1 cellular context compared by ENCODE assay signal in the genomic region with DNA sequence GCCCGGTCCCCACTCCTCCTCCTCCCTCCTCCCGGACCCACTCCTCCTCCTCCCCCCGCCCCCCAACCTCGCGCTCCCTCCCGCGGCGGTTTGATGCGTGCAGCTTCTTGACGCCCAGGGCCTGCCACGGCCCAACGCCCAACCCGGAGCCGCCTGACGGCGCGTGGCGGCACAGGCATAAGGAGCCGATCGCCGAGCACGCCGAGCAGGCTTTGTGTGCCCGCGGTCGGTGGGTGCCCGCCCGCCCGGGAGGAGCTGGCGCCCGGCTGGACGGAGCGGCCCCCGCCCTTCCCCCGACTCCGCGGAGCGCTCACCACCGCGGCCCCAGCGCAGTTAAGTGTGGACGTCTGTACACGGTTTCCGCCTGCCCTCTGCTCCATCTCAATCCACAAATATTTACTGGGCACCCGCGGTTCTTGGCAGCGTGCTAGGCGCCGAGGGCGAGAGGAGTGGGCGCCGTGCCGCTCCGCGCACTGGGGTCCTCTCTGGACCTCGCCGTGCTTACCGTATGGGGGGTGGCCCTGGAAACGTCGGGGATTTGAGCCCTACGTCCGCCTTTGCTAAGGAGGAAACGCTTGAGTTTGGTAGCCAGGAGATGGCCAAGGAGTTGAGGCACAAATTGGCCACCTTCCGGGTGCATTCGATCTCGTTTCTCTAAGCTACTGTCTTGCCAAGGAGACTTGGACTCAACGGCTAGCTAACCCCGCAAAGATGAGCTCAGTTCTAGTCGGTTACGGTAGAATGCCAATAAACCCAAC.
TF ChIP-seq lines count a peak whose summit lies in the region.

No MANE protein-coding gene starts in this region.

TF ChIP-seq in K562, 482 proteins besides CTCF, POLR2A, EP300 and RAD21 (continued from another document and continues in another):
- TF ChIP-seq, protein P1, sequence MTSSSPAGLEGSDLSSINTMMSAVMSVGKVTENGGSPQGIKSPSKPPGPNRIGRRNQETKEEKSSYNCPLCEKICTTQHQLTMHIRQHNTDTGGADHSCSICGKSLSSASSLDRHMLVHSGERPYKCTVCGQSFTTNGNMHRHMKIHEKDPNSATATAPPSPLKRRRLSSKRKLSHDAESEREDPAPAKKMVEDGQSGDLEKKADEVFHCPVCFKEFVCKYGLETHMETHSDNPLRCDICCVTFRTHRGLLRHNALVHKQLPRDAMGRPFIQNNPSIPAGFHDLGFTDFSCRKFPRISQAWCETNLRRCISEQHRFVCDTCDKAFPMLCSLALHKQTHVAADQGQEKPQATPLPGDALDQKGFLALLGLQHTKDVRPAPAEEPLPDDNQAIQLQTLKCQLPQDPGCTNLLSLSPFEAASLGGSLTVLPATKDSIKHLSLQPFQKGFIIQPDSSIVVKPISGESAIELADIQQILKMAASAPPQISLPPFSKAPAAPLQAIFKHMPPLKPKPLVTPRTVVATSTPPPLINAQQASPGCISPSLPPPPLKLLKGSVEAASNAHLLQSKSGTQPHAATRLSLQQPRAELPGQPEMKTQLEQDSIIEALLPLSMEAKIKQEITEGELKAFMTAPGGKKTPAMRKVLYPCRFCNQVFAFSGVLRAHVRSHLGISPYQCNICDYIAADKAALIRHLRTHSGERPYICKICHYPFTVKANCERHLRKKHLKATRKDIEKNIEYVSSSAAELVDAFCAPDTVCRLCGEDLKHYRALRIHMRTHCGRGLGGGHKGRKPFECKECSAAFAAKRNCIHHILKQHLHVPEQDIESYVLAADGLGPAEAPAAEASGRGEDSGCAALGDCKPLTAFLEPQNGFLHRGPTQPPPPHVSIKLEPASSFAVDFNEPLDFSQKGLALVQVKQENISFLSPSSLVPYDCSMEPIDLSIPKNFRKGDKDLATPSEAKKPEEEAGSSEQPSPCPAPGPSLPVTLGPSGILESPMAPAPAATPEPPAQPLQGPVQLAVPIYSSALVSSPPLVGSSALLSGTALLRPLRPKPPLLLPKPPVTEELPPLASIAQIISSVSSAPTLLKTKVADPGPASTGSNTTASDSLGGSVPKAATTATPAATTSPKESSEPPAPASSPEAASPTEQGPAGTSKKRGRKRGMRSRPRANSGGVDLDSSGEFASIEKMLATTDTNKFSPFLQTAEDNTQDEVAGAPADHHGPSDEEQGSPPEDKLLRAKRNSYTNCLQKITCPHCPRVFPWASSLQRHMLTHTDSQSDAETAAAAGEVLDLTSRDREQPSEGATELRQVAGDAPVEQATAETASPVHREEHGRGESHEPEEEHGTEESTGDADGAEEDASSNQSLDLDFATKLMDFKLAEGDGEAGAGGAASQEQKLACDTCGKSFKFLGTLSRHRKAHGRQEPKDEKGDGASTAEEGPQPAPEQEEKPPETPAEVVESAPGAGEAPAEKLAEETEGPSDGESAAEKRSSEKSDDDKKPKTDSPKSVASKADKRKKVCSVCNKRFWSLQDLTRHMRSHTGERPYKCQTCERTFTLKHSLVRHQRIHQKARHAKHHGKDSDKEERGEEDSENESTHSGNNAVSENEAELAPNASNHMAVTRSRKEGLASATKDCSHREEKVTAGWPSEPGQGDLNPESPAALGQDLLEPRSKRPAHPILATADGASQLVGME (CRISPR knock-in tag; IDR thresholded peaks at IDR 0.05) = 0 out of 2 replicates have a peak, but pooled peaks have one; percentile 52
- TF ChIP-seq ZNF695 (CRISPR knock-in tag; IDR thresholded peaks at IDR 0.05) (no peak), ZNF717 (CRISPR knock-in tag; IDR thresholded peaks at IDR 0.05) (no peak), ESRRB (CRISPR knock-in tag; IDR thresholded peaks at IDR 0.05; ENCODE audit: borderline replicate concordance) (no peak), ZNF175 (CRISPR knock-in tag; IDR thresholded peaks at IDR 0.05; ENCODE audit: low read depth) (no peak), MTF1 (CRISPR knock-in tag; IDR thresholded peaks at IDR 0.05; ENCODE audit: borderline replicate concordance) (no peak), FOXP1 (CRISPR knock-in tag; IDR thresholded peaks at IDR 0.05) (peak; percentile 94), BHLHE40 (IDR thresholded peaks at IDR 0.05; ENCODE audit: low read length) (peak; percentile 84), SPI1 (IDR thresholded peaks at IDR 0.05; ENCODE audit: borderline replicate concordance, low read depth, low read length) (no peak), ZNF274 (IDR thresholded peaks at IDR 0.05; ENCODE audit: borderline replicate concordance, low read depth, low read length) (no peak), XRCC3 (IDR thresholded peaks at IDR 0.05) (no peak), ZNF133 (CRISPR knock-in tag; IDR thresholded peaks at IDR 0.05) (no peak), ILF3 (IDR thresholded peaks at IDR 0.05; ENCODE audit: borderline replicate concordance) (no peak), NFYB (IDR thresholded peaks at IDR 0.05; ENCODE audit: extremely low read depth, insufficient read length) (no peak), ZNF282 (CRISPR knock-in tag; IDR thresholded peaks at IDR 0.05) (no peak), MCM7 (IDR thresholded peaks at IDR 0.05) (no peak), PCBP1 (IDR thresholded peaks at IDR 0.05; ENCODE audit: low read depth, low read length, poor library complexity, severe bottlenecking) (peak; percentile 86), PML (IDR thresholded peaks at IDR 0.05; ENCODE audit: low read length) (0 out of 2 replicates have a peak, but pooled peaks have one; percentile 13), RBM34 (IDR thresholded peaks at IDR 0.05; ENCODE audit: borderline replicate concordance, insufficient read depth, low read length) (no peak), KAT8 (IDR thresholded peaks at IDR 0.05; ENCODE audit: low read depth) (no peak), FOXA1 (IDR thresholded peaks at IDR 0.05; ENCODE audit: borderline replicate concordance) (no peak), ZNF778 (CRISPR knock-in tag; IDR thresholded peaks at IDR 0.05) (no peak), GTF2A2 (tag; IDR thresholded peaks at IDR 0.05) (no peak), STAT5B (CRISPR knock-in tag; IDR thresholded peaks at IDR 0.05) (no peak), SRSF9 (IDR thresholded peaks at IDR 0.05; ENCODE audit: borderline replicate concordance, low read depth, low read length) (no peak), ZNF239 (CRISPR knock-in tag; IDR thresholded peaks at IDR 0.05) (no peak), MAFK (IDR thresholded peaks at IDR 0.05; ENCODE audit: low read length) (no peak), NR2F6 (CRISPR knock-in tag; IDR thresholded peaks at IDR 0.05) (no peak), ETS2 (tag; IDR thresholded peaks at IDR 0.05; ENCODE audit: borderline replicate concordance, poor library complexity, severe bottlenecking) (no peak), KLF16 (IDR thresholded peaks at IDR 0.05) (no peak), ZFPM2 (CRISPR knock-in tag; IDR thresholded peaks at IDR 0.05) (no peak), ZBTB8A (IDR thresholded peaks at IDR 0.05; ENCODE audit: partially characterized antibody) (no peak), ZNF224 (CRISPR knock-in tag; IDR thresholded peaks at IDR 0.05) (no peak)
- TF ChIP-seq, protein P2, sequence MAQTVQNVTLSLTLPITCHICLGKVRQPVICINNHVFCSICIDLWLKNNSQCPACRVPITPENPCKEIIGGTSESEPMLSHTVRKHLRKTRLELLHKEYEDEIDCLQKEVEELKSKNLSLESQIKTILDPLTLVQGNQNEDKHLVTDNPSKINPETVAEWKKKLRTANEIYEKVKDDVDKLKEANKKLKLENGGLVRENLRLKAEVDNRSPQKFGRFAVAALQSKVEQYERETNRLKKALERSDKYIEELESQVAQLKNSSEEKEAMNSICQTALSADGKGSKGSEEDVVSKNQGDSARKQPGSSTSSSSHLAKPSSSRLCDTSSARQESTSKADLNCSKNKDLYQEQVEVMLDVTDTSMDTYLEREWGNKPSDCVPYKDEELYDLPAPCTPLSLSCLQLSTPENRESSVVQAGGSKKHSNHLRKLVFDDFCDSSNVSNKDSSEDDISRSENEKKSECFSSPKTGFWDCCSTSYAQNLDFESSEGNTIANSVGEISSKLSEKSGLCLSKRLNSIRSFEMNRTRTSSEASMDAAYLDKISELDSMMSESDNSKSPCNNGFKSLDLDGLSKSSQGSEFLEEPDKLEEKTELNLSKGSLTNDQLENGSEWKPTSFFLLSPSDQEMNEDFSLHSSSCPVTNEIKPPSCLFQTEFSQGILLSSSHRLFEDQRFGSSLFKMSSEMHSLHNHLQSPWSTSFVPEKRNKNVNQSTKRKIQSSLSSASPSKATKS (CRISPR knock-in tag; IDR thresholded peaks at IDR 0.05) = no peak
- TF ChIP-seq, protein P3, sequence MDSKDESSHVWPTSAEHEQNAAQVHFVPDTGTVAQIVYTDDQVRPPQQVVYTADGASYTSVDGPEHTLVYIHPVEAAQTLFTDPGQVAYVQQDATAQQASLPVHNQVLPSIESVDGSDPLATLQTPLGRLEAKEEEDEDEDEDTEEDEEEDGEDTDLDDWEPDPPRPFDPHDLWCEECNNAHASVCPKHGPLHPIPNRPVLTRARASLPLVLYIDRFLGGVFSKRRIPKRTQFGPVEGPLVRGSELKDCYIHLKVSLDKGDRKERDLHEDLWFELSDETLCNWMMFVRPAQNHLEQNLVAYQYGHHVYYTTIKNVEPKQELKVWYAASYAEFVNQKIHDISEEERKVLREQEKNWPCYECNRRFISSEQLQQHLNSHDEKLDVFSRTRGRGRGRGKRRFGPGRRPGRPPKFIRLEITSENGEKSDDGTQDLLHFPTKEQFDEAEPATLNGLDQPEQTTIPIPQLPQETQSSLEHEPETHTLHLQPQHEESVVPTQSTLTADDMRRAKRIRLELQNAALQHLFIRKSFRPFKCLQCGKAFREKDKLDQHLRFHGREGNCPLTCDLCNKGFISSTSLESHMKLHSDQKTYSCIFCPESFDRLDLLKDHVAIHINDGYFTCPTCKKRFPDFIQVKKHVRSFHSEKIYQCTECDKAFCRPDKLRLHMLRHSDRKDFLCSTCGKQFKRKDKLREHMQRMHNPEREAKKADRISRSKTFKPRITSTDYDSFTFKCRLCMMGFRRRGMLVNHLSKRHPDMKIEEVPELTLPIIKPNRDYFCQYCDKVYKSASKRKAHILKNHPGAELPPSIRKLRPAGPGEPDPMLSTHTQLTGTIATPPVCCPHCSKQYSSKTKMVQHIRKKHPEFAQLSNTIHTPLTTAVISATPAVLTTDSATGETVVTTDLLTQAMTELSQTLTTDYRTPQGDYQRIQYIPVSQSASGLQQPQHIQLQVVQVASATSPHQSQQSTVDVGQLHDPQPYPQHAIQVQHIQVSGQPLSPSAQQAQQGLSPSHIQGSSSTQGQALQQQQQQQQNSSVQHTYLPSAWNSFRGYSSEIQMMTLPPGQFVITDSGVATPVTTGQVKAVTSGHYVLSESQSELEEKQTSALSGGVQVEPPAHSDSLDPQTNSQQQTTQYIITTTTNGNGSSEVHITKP (IDR thresholded peaks at IDR 0.05; ENCODE audit: partially characterized antibody) = no peak
- TF ChIP-seq, protein P4, sequence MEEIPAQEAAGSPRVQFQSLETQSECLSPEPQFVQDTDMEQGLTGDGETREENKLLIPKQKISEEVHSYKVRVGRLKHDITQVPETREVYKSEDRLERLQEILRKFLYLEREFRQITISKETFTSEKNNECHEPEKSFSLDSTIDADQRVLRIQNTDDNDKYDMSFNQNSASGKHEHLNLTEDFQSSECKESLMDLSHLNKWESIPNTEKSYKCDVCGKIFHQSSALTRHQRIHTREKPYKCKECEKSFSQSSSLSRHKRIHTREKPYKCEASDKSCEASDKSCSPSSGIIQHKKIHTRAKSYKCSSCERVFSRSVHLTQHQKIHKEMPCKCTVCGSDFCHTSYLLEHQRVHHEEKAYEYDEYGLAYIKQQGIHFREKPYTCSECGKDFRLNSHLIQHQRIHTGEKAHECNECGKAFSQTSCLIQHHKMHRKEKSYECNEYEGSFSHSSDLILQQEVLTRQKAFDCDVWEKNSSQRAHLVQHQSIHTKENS (CRISPR knock-in tag; IDR thresholded peaks at IDR 0.05) = no peak
- TF ChIP-seq, protein P5, sequence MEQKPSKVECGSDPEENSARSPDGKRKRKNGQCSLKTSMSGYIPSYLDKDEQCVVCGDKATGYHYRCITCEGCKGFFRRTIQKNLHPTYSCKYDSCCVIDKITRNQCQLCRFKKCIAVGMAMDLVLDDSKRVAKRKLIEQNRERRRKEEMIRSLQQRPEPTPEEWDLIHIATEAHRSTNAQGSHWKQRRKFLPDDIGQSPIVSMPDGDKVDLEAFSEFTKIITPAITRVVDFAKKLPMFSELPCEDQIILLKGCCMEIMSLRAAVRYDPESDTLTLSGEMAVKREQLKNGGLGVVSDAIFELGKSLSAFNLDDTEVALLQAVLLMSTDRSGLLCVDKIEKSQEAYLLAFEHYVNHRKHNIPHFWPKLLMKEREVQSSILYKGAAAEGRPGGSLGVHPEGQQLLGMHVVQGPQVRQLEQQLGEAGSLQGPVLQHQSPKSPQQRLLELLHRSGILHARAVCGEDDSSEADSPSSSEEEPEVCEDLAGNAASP (IDR thresholded peaks at IDR 0.05) = no peak
- TF ChIP-seq, protein P6, sequence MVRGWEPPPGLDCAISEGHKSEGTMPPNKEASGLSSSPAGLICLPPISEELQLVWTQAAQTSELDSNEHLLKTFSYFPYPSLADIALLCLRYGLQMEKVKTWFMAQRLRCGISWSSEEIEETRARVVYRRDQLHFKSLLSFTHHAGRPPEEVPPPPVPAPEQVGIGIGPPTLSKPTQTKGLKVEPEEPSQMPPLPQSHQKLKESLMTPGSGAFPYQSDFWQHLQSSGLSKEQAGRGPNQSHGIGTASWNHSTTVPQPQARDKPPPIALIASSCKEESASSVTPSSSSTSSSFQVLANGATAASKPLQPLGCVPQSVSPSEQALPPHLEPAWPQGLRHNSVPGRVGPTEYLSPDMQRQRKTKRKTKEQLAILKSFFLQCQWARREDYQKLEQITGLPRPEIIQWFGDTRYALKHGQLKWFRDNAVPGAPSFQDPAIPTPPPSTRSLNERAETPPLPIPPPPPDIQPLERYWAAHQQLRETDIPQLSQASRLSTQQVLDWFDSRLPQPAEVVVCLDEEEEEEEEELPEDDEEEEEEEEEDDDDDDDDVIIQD (CRISPR knock-in tag; IDR thresholded peaks at IDR 0.05) = no peak
- TF ChIP-seq, protein P7, sequence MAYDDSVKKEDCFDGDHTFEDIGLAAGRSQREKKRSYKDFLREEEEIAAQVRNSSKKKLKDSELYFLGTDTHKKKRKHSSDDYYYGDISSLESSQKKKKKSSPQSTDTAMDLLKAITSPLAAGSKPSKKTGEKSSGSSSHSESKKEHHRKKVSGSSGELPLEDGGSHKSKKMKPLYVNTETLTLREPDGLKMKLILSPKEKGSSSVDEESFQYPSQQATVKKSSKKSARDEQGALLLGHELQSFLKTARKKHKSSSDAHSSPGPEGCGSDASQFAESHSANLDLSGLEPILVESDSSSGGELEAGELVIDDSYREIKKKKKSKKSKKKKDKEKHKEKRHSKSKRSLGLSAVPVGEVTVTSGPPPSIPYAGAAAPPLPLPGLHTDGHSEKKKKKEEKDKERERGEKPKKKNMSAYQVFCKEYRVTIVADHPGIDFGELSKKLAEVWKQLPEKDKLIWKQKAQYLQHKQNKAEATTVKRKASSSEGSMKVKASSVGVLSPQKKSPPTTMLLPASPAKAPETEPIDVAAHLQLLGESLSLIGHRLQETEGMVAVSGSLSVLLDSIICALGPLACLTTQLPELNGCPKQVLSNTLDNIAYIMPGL (CRISPR knock-in tag; IDR thresholded peaks at IDR 0.05) = no peak; the same call in 1 of the 2 replicates
- TF ChIP-seq, protein P8, sequence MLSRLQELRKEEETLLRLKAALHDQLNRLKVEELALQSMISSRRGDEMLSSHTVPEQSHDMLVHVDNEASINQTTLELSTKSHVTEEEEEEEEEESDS (CRISPR knock-in tag; IDR thresholded peaks at IDR 0.05) = no peak
- TF ChIP-seq, protein P9, sequence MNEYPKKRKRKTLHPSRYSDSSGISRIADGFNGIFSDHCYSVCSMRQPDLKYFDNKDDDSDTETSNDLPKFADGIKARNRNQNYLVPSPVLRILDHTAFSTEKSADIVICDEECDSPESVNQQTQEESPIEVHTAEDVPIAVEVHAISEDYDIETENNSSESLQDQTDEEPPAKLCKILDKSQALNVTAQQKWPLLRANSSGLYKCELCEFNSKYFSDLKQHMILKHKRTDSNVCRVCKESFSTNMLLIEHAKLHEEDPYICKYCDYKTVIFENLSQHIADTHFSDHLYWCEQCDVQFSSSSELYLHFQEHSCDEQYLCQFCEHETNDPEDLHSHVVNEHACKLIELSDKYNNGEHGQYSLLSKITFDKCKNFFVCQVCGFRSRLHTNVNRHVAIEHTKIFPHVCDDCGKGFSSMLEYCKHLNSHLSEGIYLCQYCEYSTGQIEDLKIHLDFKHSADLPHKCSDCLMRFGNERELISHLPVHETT (CRISPR knock-in tag; conservative IDR thresholded peaks at IDR 0.05 in 1 of 2, IDR thresholded peaks at IDR 0.05 in 1 of 2) = peak in 1 of 2 experiments; percentile 18; a peak in 2 of 4 replicates
